ENCODE assay signal across 19 cellular contexts in the genomic region with DNA sequence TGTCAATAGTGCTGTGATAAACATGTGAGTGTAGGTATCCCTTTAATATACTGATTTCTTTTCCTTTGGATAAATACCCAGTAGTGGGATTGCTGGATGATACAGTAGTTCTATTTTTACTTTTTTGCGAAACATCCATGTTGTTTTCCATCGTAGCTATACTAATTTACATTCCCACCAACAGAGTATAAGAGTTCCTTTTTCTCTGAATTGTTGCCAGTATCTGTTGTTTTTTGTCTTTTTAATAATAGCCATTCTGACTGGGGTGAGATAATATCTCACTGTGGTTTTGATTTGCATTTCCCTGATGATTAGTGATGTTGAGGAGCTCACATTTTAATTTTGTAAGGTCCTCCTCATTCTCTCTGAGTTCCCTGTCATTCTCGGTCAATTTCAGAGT.
"Had no signal": no experiment of that assay in that cellular context is flagged by ENCODE, and none has a peak within 500 bp of the region (broad histone marks: within the 10 kb centered on the region; RNA-seq: fewer than 3 reads in every experiment).

No MANE protein-coding gene starts in this region.

- H3K36me3 Mint-ChIP-seq: activated naive CD8-positive, alpha-beta T cell treated with anti-CD3 and anti-CD28 coated beads, Interleukin-2, amount 10 ng/mL, durations not matched to agents 7 days and 5 days had no signal

- ATAC-seq: activated T-cell treated with anti-CD3 and anti-CD28 coated beads, Interleukin-2, amount 50 U/mL, for 72 hours; psoas muscle; right lobe of liver had no signal

- H3K9me3 ChIP-seq: left lung, psoas muscle, right lobe of liver, transverse colon had no signal

- H3K27me3 ChIP-seq: left lung, right lobe of liver, transverse colon had no signal

- H3K4me3 Mint-ChIP-seq: activated B cell treated with CpG ODN at 0.5 μM for 24 hours; activated naive CD8-positive, alpha-beta T cell treated with anti-CD3 and anti-CD28 coated beads, Interleukin-2, amount 10 ng/mL, durations not matched to agents 7 days and 5 days; activated T-cell treated with anti-CD3 and anti-CD28 coated beads, Interleukin-2, amount 50 U/mL, for 72 hours; nephron progenitor cell; T-helper 2 cell treated with Interferon-gamma antibody and Interleukin-4, amounts not matched to agents 5 μg/mL and 100 μg/mL, for 36 hours had no signal

- H3K9me3 Mint-ChIP-seq: activated B cell treated with CpG ODN at 0.5 μM for 24 hours; activated naive CD8-positive, alpha-beta T cell treated with anti-CD3 and anti-CD28 coated beads, Interleukin-2, amount 10 ng/mL, durations not matched to agents 7 days and 5 days; T-helper 2 cell treated with Interferon-gamma antibody and Interleukin-4, amounts not matched to agents 5 μg/mL and 100 μg/mL, for 36 hours had no signal

- H3K36me3 ChIP-seq: left lung, right lobe of liver, transverse colon had no signal

- H3K4me3 ChIP-seq: left lung, psoas muscle, right lobe of liver, transverse colon had no signal

- H3K4me1 ChIP-seq: left lung, psoas muscle, right lobe of liver, transverse colon had no signal

- H3K4me1 Mint-ChIP-seq: activated B cell treated with CpG ODN at 0.5 μM for 24 hours had no signal

- H3K27ac Mint-ChIP-seq: activated B cell treated with CpG ODN at 0.5 μM for 24 hours; activated naive CD8-positive, alpha-beta T cell treated with anti-CD3 and anti-CD28 coated beads, Interleukin-2, amount 10 ng/mL, durations not matched to agents 7 days and 5 days; activated T-cell treated with anti-CD3 and anti-CD28 coated beads, Interleukin-2, amount 50 U/mL, for 72 hours; nephron progenitor cell; T-helper 2 cell treated with Interferon-gamma antibody and Interleukin-4, amounts not matched to agents 5 μg/mL and 100 μg/mL, for 36 hours had no signal

- DNase-seq: activated B cell treated with CpG ODN at 0.5 μM for 24 hours; activated CD4-positive, alpha-beta T cell treated with anti-CD3 and anti-CD28 coated beads for 48 hours; activated CD8-positive, alpha-beta memory T cell treated with anti-CD3 and anti-CD28 coated beads, Interleukin-2, amount 50 U/mL, for 48 hours; activated naive CD8-positive, alpha-beta T cell treated with anti-CD3 and anti-CD28 coated beads, Interleukin-2, amount 10 ng/mL, durations not matched to agents 7 days and 5 days; activated T-cell treated with anti-CD3 and anti-CD28 coated beads, Interleukin-2, amount 50 U/mL, for 72 hours; anterior cingulate cortex; hypothalamus; kidney; left lung; nephron progenitor cell; occipital lobe; psoas muscle; right lobe of liver; stimulated activated CD4-positive, alpha-beta T cell treated with anti-CD3 and anti-CD28 coated beads, Interleukin-4, amount 100 ng/mL, for 1 hour; stimulated activated naive CD4-positive, alpha-beta T cell treated with Interleukin-2 at 50 U/mL for 16 hours; SW 1271; transverse colon had no signal

- H3K27ac ChIP-seq: epithelial cell of prostate, psoas muscle, right lobe of liver had no signal
